ENCODE assay signal across 8 cellular contexts in genomic region chr17:42518755-42519545, GRCh38. TPM values are rescaled to one million over a fixed set of nuclear protein-coding genes. Genes with fewer than 3 reads are reported as not detected.
DNase-seq lines count a peak whose midpoint lies in the region; ATAC-seq and TF ChIP-seq lines count a peak whose summit lies in the region.

No MANE protein-coding gene starts in this region.

- H3K9me3 ChIP-seq in ascending aorta (no peaks in the 10 kb centered on the region), iPS-20b (ENCODE audit: insufficient read depth, low read depth, low read length) (no peaks in the 10 kb centered on the region), stomach smooth muscle (ENCODE audit: control insufficient read depth in 2 of 2, low read length in 2 of 2) (no peaks in the 10 kb centered on the region)

- H3K27ac ChIP-seq in ascending aorta (peak overlapping the region; percentile 96 to 97), iPS-20b (ENCODE audit: low read length) (no peak overlapping the region), stomach smooth muscle (ENCODE audit: low read length) (peak overlapping the region; percentile 100)

- intact Hi-C loops in ascending aorta (cut with DNase I): loop anchor here (2.0 to 5.0 kb wide), 3 partner anchors 98 to 158 kb away; partner anchors contain the start of gene PLEKHH3

- H3K4me1 ChIP-seq in ascending aorta (peaks cover 57 to 77% of the 10 kb centered on the region in 2 donors), iPS-20b (ENCODE audit: insufficient read depth, low read length) (peaks cover 19% of the 10 kb centered on the region), stomach smooth muscle (ENCODE audit: control insufficient read depth, insufficient read depth, low read length) (peaks cover 74% of the 10 kb centered on the region)

- H3K4me3 ChIP-seq in ascending aorta: no peak overlapping the region
- peak overlapping the region; percentile 41; the same call in 1 of the 2 replicates for H3K4me3 ChIP-seq in iPS-20b (ENCODE audit: low read length)
- H3K4me3 ChIP-seq in stomach smooth muscle (ENCODE audit: low read length in 2 of 2): peak overlapping the region in 1 of 2 donors; percentile 41

- no peak for TF ChIP-seq CTCF in ascending aorta (IDR thresholded peaks at IDR 0.05)

- peak overlapping the region; percentile 6; the same call in 1 of the 2 replicates for H3K9ac ChIP-seq in iPS-20b (ENCODE audit: low read depth, low read length)
- H3K9ac ChIP-seq in stomach smooth muscle (ENCODE audit: low read length in 2 of 2): peak overlapping the region; percentile 61 to 84

- ATAC-seq in HG03442 (IDR thresholded peaks at IDR 0.05; ENCODE audit: unreplicated experiment): no peak
- no peak for ATAC-seq in GM21825 (IDR thresholded peaks at IDR 0.05; ENCODE audit: unreplicated experiment)

- H3K27me3 ChIP-seq in ascending aorta (no peaks in the 10 kb centered on the region), iPS-20b (ENCODE audit: insufficient read depth, low read length) (no peaks in the 10 kb centered on the region), stomach smooth muscle (ENCODE audit: control insufficient read depth in 1 of 2, insufficient read depth in 2 of 2, low read length in 2 of 2) (no peaks in the 10 kb centered on the region)

- peak; percentile 57 for DNase-seq in HK-2 (ENCODE audit: unreplicated experiment)
- DNase-seq in ascending aorta (ENCODE audit: low spot score in 2 of 2): no peak
- DNase-seq in NCI-H1092 treated with DMSO at 0.1 percent for 48 hours (lab: John Stamatoyannopoulos, UW): no peak
- DNase-seq in iPS-NIHi7 (ENCODE audit: extremely low spot score): no peak

- H3K36me3 ChIP-seq in ascending aorta (peaks cover 6 to 23% of the 10 kb centered on the region in 2 donors), iPS-20b (ENCODE audit: insufficient read depth, low read depth, low read length) (peaks cover 26% of the 10 kb centered on the region), stomach smooth muscle (ENCODE audit: control insufficient read depth in 2 of 2, insufficient read depth in 2 of 2, low read length in 2 of 2) (peaks cover 6 to 16% of the 10 kb centered on the region in 2 donors)

RNA-seq across cellular contexts. Expression of gene NAGLU, which starts 17.1 kb away (rescaled TPM):
- 94.7 TPM for total RNA-seq in ascending aorta

RNA-seq across cellular contexts. Expression of gene HSD17B1, which starts 33.8 kb away (rescaled TPM):
- total RNA-seq in ascending aorta: not detected

RNA-seq across cellular contexts. Expression of gene COASY, which starts 43.0 kb away (rescaled TPM):
- total RNA-seq in ascending aorta: 10.9 TPM

RNA-seq across cellular contexts. Expression of gene MLX, which starts 48.0 kb away (rescaled TPM):
- 15.8 TPM for total RNA-seq in ascending aorta

RNA-seq across cellular contexts. Expression of gene PSMC3IP, which starts 58.6 kb away (rescaled TPM):
- 2.9 TPM for total RNA-seq in ascending aorta
